ENCODE assay signal across 17 cellular contexts in the genomic region with DNA sequence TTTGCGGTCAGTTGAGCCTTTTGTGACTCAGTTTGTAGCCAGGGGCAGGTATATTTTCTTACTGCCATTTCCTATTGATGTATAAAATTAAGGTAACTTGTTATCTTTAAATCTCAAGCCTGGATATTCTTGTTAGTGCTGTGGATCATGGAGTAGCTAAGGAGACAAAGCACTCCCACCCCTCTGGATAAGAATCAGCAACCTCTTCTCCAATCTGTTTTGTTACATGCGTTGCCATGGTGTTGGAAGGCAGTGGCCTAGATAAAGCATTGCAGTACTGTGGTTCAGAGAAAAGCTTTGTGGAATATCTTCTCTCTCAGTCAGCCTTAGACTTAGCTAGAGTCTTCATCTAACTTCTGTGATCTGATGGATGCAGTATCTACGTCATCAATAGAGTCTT.
A peak's percentile ranks its signal among the peaks of the same experiment; 100 is the strongest.
DNase-seq lines count a peak whose midpoint lies in the region; ATAC-seq and TF ChIP-seq lines count a peak whose summit lies in the region.
"Had no signal": no experiment of that assay in that cellular context is flagged by ENCODE, and none has a peak within 500 bp of the region (broad histone marks: within the 10 kb centered on the region; RNA-seq: fewer than 3 reads in every experiment).

No MANE protein-coding gene starts in this region.

- DNase-seq in Ammon's horn (ENCODE audit: low spot score) (peak; percentile 79), choroid plexus epithelial cell (ENCODE audit: low read depth) (peak; percentile 1), MM.1S (no peak), prostate gland (ENCODE audit: low spot score) (no peak), adrenal gland (no peak)
- DNase-seq: activated B cell treated with CpG ODN at 0.5 μM for 24 hours; AML-193; EL; esophagus squamous epithelium; GM23248; psoas muscle; stimulated activated CD4-positive, alpha-beta T cell treated with anti-CD3 and anti-CD28 coated beads, Interleukin-2, amount 100 ng/mL, for 24 hours had no signal

- no peaks in the 10 kb centered on the region for H3K9me3 ChIP-seq in HUES48 (ENCODE audit: control insufficient read depth, insufficient read depth, low read length)
- H3K9me3 ChIP-seq in muscle layer of duodenum (ENCODE audit: control insufficient read depth in 1 of 2, low read length in 2 of 2) = no peaks in the 10 kb centered on the region
- no peaks in the 10 kb centered on the region for H3K9me3 ChIP-seq in MM.1S (replicated peaks; ENCODE audit: insufficient read depth, low read length)
- H3K9me3 ChIP-seq in prostate gland = no peaks in the 10 kb centered on the region
- no peaks in the 10 kb centered on the region for H3K9me3 ChIP-seq in adrenal gland (replicated peaks in 1 of 3)
- H3K9me3 ChIP-seq: esophagus squamous epithelium, psoas muscle had no signal

- H4K20me1 ChIP-seq in MM.1S (ENCODE audit: insufficient read depth, low read length) = no peaks in the 10 kb centered on the region

- peaks cover 37% of the 10 kb centered on the region for H3K4me1 ChIP-seq in HUES48 (ENCODE audit: control insufficient read depth, insufficient read depth, low read length)
- peaks cover 0 to 20% of the 10 kb centered on the region in 2 donors for H3K4me1 ChIP-seq in muscle layer of duodenum (ENCODE audit: control insufficient read depth in 1 of 2, insufficient read depth in 2 of 2, low read length in 2 of 2)
- H3K4me1 ChIP-seq in MM.1S (ENCODE audit: low read length) = peaks cover 37% of the 10 kb centered on the region
- H3K4me1 ChIP-seq in prostate gland (replicated peaks) = no peaks in the 10 kb centered on the region
- no peaks in the 10 kb centered on the region for H3K4me1 ChIP-seq in adrenal gland (replicated peaks in 1 of 2)
- H3K4me1 ChIP-seq: esophagus squamous epithelium, psoas muscle had no signal

- H3K36me3 ChIP-seq in HUES48 (ENCODE audit: control insufficient read depth, insufficient read depth, low read length) = no peaks in the 10 kb centered on the region
- H3K36me3 ChIP-seq in muscle layer of duodenum (ENCODE audit: control insufficient read depth in 1 of 2, insufficient read depth in 2 of 2, low read length in 2 of 2) = no peaks in the 10 kb centered on the region
- no peaks in the 10 kb centered on the region for H3K36me3 ChIP-seq in MM.1S (replicated peaks; ENCODE audit: insufficient read depth, low read length)
- H3K36me3 ChIP-seq in prostate gland = no peaks in the 10 kb centered on the region
- H3K36me3 ChIP-seq in adrenal gland (replicated peaks in 1 of 2) = no peaks in the 10 kb centered on the region
- H3K36me3 ChIP-seq: esophagus squamous epithelium had no signal

- H3K4me2 ChIP-seq in MM.1S (ENCODE audit: low read depth, low read length) = no peak overlapping the region
- H3K4me2 ChIP-seq: hepatocyte had no signal

- no peak for ATAC-seq in HG02973 (IDR thresholded peaks at IDR 0.05; ENCODE audit: unreplicated experiment)
- ATAC-seq: activated naive CD4-positive, alpha-beta T cell treated with anti-CD3 and anti-CD28 coated beads, Interleukin-2, amount 50 U/mL, for 72 hours; psoas muscle had no signal

- no peak overlapping the region for H2AFZ ChIP-seq in MM.1S (ENCODE audit: low read length)
- H2AFZ ChIP-seq: GM23248, hepatocyte had no signal

- no peaks in the 10 kb centered on the region for H3K9me2 ChIP-seq in MM.1S (replicated peaks; ENCODE audit: insufficient read depth, low read length)

- H3K4me3 ChIP-seq in HUES48 (ENCODE audit: low read depth, low read length) (no peak overlapping the region), choroid plexus epithelial cell (ENCODE audit: low read depth, low read length) (no peak overlapping the region), muscle layer of duodenum (ENCODE audit: low read depth in 1 of 2, low read length in 2 of 2) (no peak overlapping the region), MM.1S (ENCODE audit: low read length) (no peak overlapping the region), prostate gland (no peak overlapping the region), adrenal gland (no peak overlapping the region)
- H3K4me3 ChIP-seq: esophagus squamous epithelium, GM23248, hepatocyte, psoas muscle had no signal

- peaks cover 6% of the 10 kb centered on the region; the same call in 1 of the 2 replicates for H3F3A ChIP-seq in MM.1S (ENCODE audit: insufficient read depth, low read length)

- H3K27me3 ChIP-seq in HUES48 (ENCODE audit: control insufficient read depth, insufficient read depth, low read length) (no peaks in the 10 kb centered on the region), muscle layer of duodenum (ENCODE audit: low read depth, low read length) (no peaks in the 10 kb centered on the region), MM.1S (replicated peaks; ENCODE audit: insufficient read depth, low read length) (no peaks in the 10 kb centered on the region), prostate gland (replicated peaks; ENCODE audit: insufficient read depth) (no peaks in the 10 kb centered on the region), adrenal gland (no peaks in the 10 kb centered on the region)
- H3K27me3 ChIP-seq: esophagus squamous epithelium, hepatocyte had no signal

- 51% methylated on average over 3 of the region's 3 CpGs for WGBS in prostate gland
- 60 to 65% (median 63%) methylated on average over 3 of the region's 3 CpGs for WGBS in adrenal gland, 4 donors

- H3K27ac ChIP-seq in HUES48 (ENCODE audit: low read depth, low read length) (peak overlapping the region; percentile 61), muscle layer of duodenum (ENCODE audit: low read length) (peak overlapping the region; percentile 19), MM.1S (ENCODE audit: low read length) (no peak overlapping the region), prostate gland (no peak overlapping the region), adrenal gland (no peak overlapping the region)
- H3K27ac ChIP-seq: esophagus squamous epithelium, GM23248, hepatocyte, psoas muscle had no signal

- TF ChIP-seq POLR2A in prostate gland (IDR thresholded peaks at IDR 0.05) = no peak
- no peak for TF ChIP-seq POLR2A in adrenal gland (IDR thresholded peaks at IDR 0.05)

- intact Hi-C loops in prostate gland (cut with DNase I) (no loop called here), adrenal gland (cut with DNase I) (no loop called here)

- no peak overlapping the region for H3K9ac ChIP-seq in HUES48 (ENCODE audit: low read depth, low read length)
- H3K9ac ChIP-seq in MM.1S (ENCODE audit: low read length) = no peak overlapping the region
- H3K9ac ChIP-seq: GM23248 had no signal

- no peaks in the 10 kb centered on the region for H3K79me2 ChIP-seq in MM.1S (ENCODE audit: low read length)
- H3K79me2 ChIP-seq: hepatocyte had no signal

- TF ChIP-seq CTCF in choroid plexus epithelial cell (conservative IDR thresholded peaks at IDR 0.05; ENCODE audit: low read depth, low read length) (no peak), MM.1S (IDR thresholded peaks at IDR 0.05; ENCODE audit: low read length) (no peak), prostate gland (IDR thresholded peaks at IDR 0.05) (no peak), adrenal gland (IDR thresholded peaks at IDR 0.05) (no peak)

Comparison
In these comparisons a context has a peak if more than half of its experiments do, and no peak if none do; other contexts are left out.
1. DNase-seq: peak in Ammon's horn (single experiment) and choroid plexus epithelial cell (single experiment); none in MM.1S (single experiment), prostate gland (single experiment) and adrenal gland (0 of 7).
2. H3K27ac ChIP-seq: peak in HUES48 (single experiment) and muscle layer of duodenum (single experiment); none in MM.1S (single experiment), prostate gland (0 of 2) and adrenal gland (0 of 5).